ENCODE assay signal across 1 cellular context in the genomic region with DNA sequence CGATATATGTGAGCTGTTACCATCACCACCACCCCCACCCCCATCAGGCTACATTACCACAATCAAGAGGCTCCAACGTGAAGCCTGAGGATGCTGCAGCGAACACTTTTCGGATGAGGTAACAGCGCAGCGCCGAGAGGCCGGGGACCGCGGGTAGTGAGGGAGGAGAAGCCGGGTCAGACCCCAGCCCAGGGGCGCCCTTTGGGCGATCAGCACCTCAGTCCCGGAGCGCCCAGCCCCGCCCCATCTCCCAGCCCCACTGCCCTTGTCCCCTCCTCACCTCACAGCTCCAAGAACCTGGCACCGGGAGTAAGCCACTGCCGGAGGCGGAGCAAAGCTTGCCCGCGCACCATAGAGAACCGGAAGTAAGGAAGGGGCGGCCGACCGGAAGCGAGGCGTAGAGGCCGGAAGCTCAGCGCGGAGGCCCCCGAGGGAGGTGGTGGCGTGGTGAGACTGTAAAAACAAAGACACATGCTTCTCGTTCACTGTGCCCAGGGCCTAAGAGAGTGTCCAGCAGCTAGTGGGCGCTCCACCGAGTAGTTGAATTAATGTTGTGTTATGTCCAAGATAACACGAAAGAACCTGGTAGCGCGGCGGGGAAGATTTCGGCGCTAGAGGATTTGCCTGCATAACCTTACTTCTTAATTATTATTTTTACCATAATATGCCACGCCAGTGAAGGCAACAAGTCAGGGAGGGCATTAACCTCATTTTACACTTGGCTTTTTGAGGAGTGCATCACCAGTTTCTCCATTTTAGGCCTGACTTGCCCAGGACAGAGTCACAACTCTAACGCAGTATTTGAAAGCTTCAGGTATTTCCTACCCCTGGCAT.
TF ChIP-seq lines count a peak whose summit lies in the region.

Gene THOC5, minus strand, starts transcription at position 367 of the 834 bp plus-strand sequence. CDS start 4,610 bp downstream, outside the sequence.

TF ChIP-seq in GM12878, 131 proteins besides CTCF, POLR2A, EP300 and RAD21 (continued from another document and continues in another):
- TF ChIP-seq SKIL (IDR thresholded peaks at IDR 0.05; ENCODE audit: low read depth, poor library complexity, severe bottlenecking) = peak; percentile 19
- peak; percentile 84 for TF ChIP-seq POLR2AphosphoS5 (IDR thresholded peaks at IDR 0.05; ENCODE audit: low read length)
- no peak for TF ChIP-seq TBL1XR1 (IDR thresholded peaks at IDR 0.05; ENCODE audit: low read depth, low read length)
- TF ChIP-seq NBN (IDR thresholded peaks at IDR 0.05) = peak; percentile 72; the same call in 1 of the 2 replicates
- TF ChIP-seq RB1 (IDR thresholded peaks at IDR 0.05; ENCODE audit: borderline replicate concordance) = no peak; the same call in 1 of the 2 replicates
- TF ChIP-seq, protein P1, sequence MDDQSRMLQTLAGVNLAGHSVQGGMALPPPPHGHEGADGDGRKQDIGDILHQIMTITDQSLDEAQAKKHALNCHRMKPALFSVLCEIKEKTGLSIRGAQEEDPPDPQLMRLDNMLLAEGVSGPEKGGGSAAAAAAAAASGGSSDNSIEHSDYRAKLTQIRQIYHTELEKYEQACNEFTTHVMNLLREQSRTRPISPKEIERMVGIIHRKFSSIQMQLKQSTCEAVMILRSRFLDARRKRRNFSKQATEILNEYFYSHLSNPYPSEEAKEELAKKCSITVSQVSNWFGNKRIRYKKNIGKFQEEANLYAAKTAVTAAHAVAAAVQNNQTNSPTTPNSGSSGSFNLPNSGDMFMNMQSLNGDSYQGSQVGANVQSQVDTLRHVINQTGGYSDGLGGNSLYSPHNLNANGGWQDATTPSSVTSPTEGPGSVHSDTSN (IDR thresholded peaks at IDR 0.05; ENCODE audit: insufficient replicate concordance, low read depth, low read length) = no peak
- TF ChIP-seq HCFC1 (IDR thresholded peaks at IDR 0.05; ENCODE audit: low read length) = peak; percentile 73
- TF ChIP-seq CREM (IDR thresholded peaks at IDR 0.05; ENCODE audit: low read depth) = peak; percentile 61
- TF ChIP-seq ATF3 (IDR thresholded peaks at IDR 0.05; ENCODE audit: borderline replicate concordance, extremely low read depth, low read depth, low read length) = no peak
- TF ChIP-seq PRDM15 (CRISPR knock-in tag; IDR thresholded peaks at IDR 0.05) = no peak
- TF ChIP-seq DPF2 (IDR thresholded peaks at IDR 0.05) = no peak
- no peak for TF ChIP-seq BCL11A (IDR thresholded peaks at IDR 0.05; ENCODE audit: low read depth, low read length)
- no peak for TF ChIP-seq HDAC6 (IDR thresholded peaks at IDR 0.05; ENCODE audit: unreplicated experiment)
- TF ChIP-seq SP1 (IDR thresholded peaks at IDR 0.05; ENCODE audit: low read depth, low read length) = peak; percentile 31
- no peak for TF ChIP-seq ZBED1 (IDR thresholded peaks at IDR 0.05; ENCODE audit: borderline replicate concordance)
- peak; percentile 70 for TF ChIP-seq KLF5 (IDR thresholded peaks at IDR 0.05; ENCODE audit: partially characterized antibody)
- TF ChIP-seq, protein P2, sequence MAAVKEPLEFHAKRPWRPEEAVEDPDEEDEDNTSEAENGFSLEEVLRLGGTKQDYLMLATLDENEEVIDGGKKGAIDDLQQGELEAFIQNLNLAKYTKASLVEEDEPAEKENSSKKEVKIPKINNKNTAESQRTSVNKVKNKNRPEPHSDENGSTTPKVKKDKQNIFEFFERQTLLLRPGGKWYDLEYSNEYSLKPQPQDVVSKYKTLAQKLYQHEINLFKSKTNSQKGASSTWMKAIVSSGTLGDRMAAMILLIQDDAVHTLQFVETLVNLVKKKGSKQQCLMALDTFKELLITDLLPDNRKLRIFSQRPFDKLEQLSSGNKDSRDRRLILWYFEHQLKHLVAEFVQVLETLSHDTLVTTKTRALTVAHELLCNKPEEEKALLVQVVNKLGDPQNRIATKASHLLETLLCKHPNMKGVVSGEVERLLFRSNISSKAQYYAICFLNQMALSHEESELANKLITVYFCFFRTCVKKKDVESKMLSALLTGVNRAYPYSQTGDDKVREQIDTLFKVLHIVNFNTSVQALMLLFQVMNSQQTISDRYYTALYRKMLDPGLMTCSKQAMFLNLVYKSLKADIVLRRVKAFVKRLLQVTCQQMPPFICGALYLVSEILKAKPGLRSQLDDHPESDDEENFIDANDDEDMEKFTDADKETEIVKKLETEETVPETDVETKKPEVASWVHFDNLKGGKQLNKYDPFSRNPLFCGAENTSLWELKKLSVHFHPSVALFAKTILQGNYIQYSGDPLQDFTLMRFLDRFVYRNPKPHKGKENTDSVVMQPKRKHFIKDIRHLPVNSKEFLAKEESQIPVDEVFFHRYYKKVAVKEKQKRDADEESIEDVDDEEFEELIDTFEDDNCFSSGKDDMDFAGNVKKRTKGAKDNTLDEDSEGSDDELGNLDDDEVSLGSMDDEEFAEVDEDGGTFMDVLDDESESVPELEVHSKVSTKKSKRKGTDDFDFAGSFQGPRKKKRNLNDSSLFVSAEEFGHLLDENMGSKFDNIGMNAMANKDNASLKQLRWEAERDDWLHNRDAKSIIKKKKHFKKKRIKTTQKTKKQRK (IDR thresholded peaks at IDR 0.05; ENCODE audit: low read depth, low read length) = no peak
- peak; percentile 25; the same call in 1 of the 2 replicates for TF ChIP-seq RAD51 (IDR thresholded peaks at IDR 0.05)
- peak; percentile 61 for TF ChIP-seq MEF2B (IDR thresholded peaks at IDR 0.05; ENCODE audit: partially characterized antibody, poor library complexity, severe bottlenecking)
- no peak for TF ChIP-seq BRCA1 (IDR thresholded peaks at IDR 0.05; ENCODE audit: low read depth, low read length)
- TF ChIP-seq ZNF687 (IDR thresholded peaks at IDR 0.05) = peak; percentile 52; the same call in 1 of the 2 replicates
- no peak for TF ChIP-seq LARP7 (IDR thresholded peaks at IDR 0.05)
- TF ChIP-seq SMARCA5 (IDR thresholded peaks at IDR 0.05) = peak; percentile 48; the same call in 1 of the 2 replicates
- no peak for TF ChIP-seq KAT2A (conservative IDR thresholded peaks at IDR 0.05; ENCODE audit: control insufficient read depth, low read depth, low read length)
- TF ChIP-seq, protein P3, sequence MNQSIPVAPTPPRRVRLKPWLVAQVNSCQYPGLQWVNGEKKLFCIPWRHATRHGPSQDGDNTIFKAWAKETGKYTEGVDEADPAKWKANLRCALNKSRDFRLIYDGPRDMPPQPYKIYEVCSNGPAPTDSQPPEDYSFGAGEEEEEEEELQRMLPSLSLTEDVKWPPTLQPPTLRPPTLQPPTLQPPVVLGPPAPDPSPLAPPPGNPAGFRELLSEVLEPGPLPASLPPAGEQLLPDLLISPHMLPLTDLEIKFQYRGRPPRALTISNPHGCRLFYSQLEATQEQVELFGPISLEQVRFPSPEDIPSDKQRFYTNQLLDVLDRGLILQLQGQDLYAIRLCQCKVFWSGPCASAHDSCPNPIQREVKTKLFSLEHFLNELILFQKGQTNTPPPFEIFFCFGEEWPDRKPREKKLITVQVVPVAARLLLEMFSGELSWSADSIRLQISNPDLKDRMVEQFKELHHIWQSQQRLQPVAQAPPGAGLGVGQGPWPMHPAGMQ (IDR thresholded peaks at IDR 0.05; ENCODE audit: borderline replicate concordance) = no peak
- no peak for TF ChIP-seq ZNF207 (IDR thresholded peaks at IDR 0.05; ENCODE audit: borderline replicate concordance)
- no peak for TF ChIP-seq TCF7 (IDR thresholded peaks at IDR 0.05; ENCODE audit: borderline replicate concordance)
- no peak for TF ChIP-seq NR2C2 (IDR thresholded peaks at IDR 0.05; ENCODE audit: borderline replicate concordance, control insufficient read depth, insufficient read length, low read depth)
- peak; percentile 65 for TF ChIP-seq SMAD1 (IDR thresholded peaks at IDR 0.05; ENCODE audit: low read depth, partially characterized antibody)
- TF ChIP-seq SMC3 (IDR thresholded peaks at IDR 0.05; ENCODE audit: borderline replicate concordance, low read length) = no peak
- TF ChIP-seq, protein P4, sequence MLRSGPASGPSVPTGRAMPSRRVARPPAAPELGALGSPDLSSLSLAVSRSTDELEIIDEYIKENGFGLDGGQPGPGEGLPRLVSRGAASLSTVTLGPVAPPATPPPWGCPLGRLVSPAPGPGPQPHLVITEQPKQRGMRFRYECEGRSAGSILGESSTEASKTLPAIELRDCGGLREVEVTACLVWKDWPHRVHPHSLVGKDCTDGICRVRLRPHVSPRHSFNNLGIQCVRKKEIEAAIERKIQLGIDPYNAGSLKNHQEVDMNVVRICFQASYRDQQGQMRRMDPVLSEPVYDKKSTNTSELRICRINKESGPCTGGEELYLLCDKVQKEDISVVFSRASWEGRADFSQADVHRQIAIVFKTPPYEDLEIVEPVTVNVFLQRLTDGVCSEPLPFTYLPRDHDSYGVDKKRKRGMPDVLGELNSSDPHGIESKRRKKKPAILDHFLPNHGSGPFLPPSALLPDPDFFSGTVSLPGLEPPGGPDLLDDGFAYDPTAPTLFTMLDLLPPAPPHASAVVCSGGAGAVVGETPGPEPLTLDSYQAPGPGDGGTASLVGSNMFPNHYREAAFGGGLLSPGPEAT (IDR thresholded peaks at IDR 0.05; ENCODE audit: low read depth) = peak; percentile 66
- TF ChIP-seq TCF12 (IDR thresholded peaks at IDR 0.05; ENCODE audit: low read depth, low read length) = no peak
- peak; percentile 63 for TF ChIP-seq CREB1 (IDR thresholded peaks at IDR 0.05; ENCODE audit: low read depth)
- no peak for TF ChIP-seq ESRRA (IDR thresholded peaks at IDR 0.05; ENCODE audit: low read length)
- 0 out of 2 replicates have a peak, but pooled peaks have one; percentile 62 for TF ChIP-seq MTA3 (IDR thresholded peaks at IDR 0.05; ENCODE audit: borderline replicate concordance, low read length)
